In genomic region chr14:77208266-77208978, GRCh38 we compare ENCODE assay signal across 8 cellular contexts. TPM values are rescaled to one million over a fixed set of nuclear protein-coding genes. Genes with fewer than 3 reads are reported as not detected.
A peak's percentile ranks its signal among the peaks of the same experiment; 100 is the strongest.
DNase-seq lines count a peak whose midpoint lies in the region; ATAC-seq, FAIRE-seq and TF ChIP-seq lines count a peak whose summit lies in the region.

No MANE protein-coding gene starts in this region.

- H4K20me1 ChIP-seq in Karpas-422 (ENCODE audit: insufficient read depth, low read depth, low read length) (peaks cover 47% of the 10 kb centered on the region), keratinocyte (ENCODE audit: control insufficient read depth, extremely low read depth, insufficient read depth, low read length) (no peaks in the 10 kb centered on the region)

- H3K36me3 ChIP-seq in Karpas-422 (ENCODE audit: insufficient read depth, low read length) (no peaks in the 10 kb centered on the region), keratinocyte (ENCODE audit: control insufficient read depth in 2 of 2, extremely low read depth in 1 of 2, insufficient read depth in 2 of 2, low read length in 2 of 2) (no peaks in the 10 kb centered on the region)

- H3K4me1 ChIP-seq in Karpas-422 (ENCODE audit: low read length), result no peaks in the 10 kb centered on the region
- H3K4me1 ChIP-seq in keratinocyte (ENCODE audit: control insufficient read depth, extremely low read depth, insufficient read depth, low read length), result no peaks in the 10 kb centered on the region

- no peak overlapping the region for H3K4me2 ChIP-seq in Karpas-422 (ENCODE audit: low read depth, low read length, poor library complexity, severe bottlenecking)
- H3K4me2 ChIP-seq in keratinocyte (ENCODE audit: control insufficient read depth, extremely low read depth, insufficient read depth, low read depth, low read length), result no peak overlapping the region

- no peak overlapping the region for H3K4me3 ChIP-seq in Karpas-422 (ENCODE audit: low read length)
- H3K4me3 ChIP-seq in keratinocyte (ENCODE audit: control insufficient read depth in 2 of 3, extremely low read depth in 1 of 3, insufficient read depth in 2 of 3, low read depth in 1 of 3, low read length in 3 of 3), result no peak overlapping the region

- H3K9ac ChIP-seq in Karpas-422 (ENCODE audit: low read length) (no peak overlapping the region), keratinocyte (ENCODE audit: control insufficient read depth, extremely low read depth, insufficient read depth, low read length) (no peak overlapping the region)

- H3K79me2 ChIP-seq in Karpas-422 (ENCODE audit: low read length), result no peaks in the 10 kb centered on the region
- H3K79me2 ChIP-seq in keratinocyte (ENCODE audit: control insufficient read depth, insufficient read depth, low read length), result no peaks in the 10 kb centered on the region

- no peaks in the 10 kb centered on the region for H3K9me1 ChIP-seq in keratinocyte (ENCODE audit: control insufficient read depth, extremely low read depth, insufficient read depth, low read length)

- H3K27ac ChIP-seq in Karpas-422 (ENCODE audit: low read length) (no peak overlapping the region), keratinocyte (ENCODE audit: control insufficient read depth, insufficient read depth, low read length) (no peak overlapping the region)

- DNase-seq in COLO829 (ENCODE audit: low spot score) (peak; percentile 76), Karpas-422 (peak; percentile 81), T1000 (lab: John Stamatoyannopoulos, UW) (peak; percentile 56), brain pericyte (ENCODE audit: low read depth, low spot score) (peak; percentile 12), keratinocyte (ENCODE audit: low read depth, low spot score) (peak; percentile 19)
- peak; percentile 34 for DNase-seq in stimulated activated CD4-positive, alpha-beta T cell treated with anti-CD3 and anti-CD28 coated beads, Interleukin-4, amount 100 ng/mL, for 24 hours

- no peak overlapping the region for H2AFZ ChIP-seq in Karpas-422 (ENCODE audit: low read length)
- H2AFZ ChIP-seq in keratinocyte (ENCODE audit: control insufficient read depth, low read length), result no peak overlapping the region

- H3K9me3 ChIP-seq in Karpas-422 (ENCODE audit: low read length), result no peaks in the 10 kb centered on the region
- no peaks in the 10 kb centered on the region for H3K9me3 ChIP-seq in keratinocyte (ENCODE audit: control insufficient read depth, low read depth, low read length)

- dilution Hi-C loops in keratinocyte (cut with MboI; ENCODE audit: extremely low pct_ligation_motif_present, low sequenced_read_pairs), result no loop called here

- ATAC-seq in GM19395 (IDR thresholded peaks at IDR 0.05; ENCODE audit: unreplicated experiment), result no peak
- no peak for ATAC-seq in HG03565 (IDR thresholded peaks at IDR 0.05; ENCODE audit: unreplicated experiment)

- no peaks in the 10 kb centered on the region for H3K9me2 ChIP-seq in Karpas-422 (replicated peaks; ENCODE audit: insufficient read depth, low read length)

- no peak for TF ChIP-seq CTCF in keratinocyte (optimal IDR thresholded peaks at IDR 0.05 in 1 of 3, IDR thresholded peaks at IDR 0.05 in 1 of 3, conservative IDR thresholded peaks at IDR 0.05 in 1 of 3; ENCODE audit: extremely low read depth in 1 of 3, insufficient read depth in 2 of 3, low read length in 3 of 3)

- H3K27me3 ChIP-seq in Karpas-422 (ENCODE audit: low read length), result no peaks in the 10 kb centered on the region
- H3K27me3 ChIP-seq in keratinocyte (ENCODE audit: control insufficient read depth, extremely low read depth, insufficient read depth, low read length), result no peaks in the 10 kb centered on the region

- FAIRE-seq in keratinocyte (lab: Jason Lieb, UNC), result peak; percentile 83

RNA-seq across cellular contexts. Expression of gene TMEM63C, which starts 26.8 kb away (rescaled TPM):
- total RNA-seq in Karpas-422 (2014; rRNA removed; shearing (Covaris generic); ENCODE audit: low replicate concordance), result 5.0 and 8.4 TPM in 2 replicates
- polyA plus RNA-seq in keratinocyte, result 0.61 to 1.5 TPM (median 0.66 TPM) in 3 replicates
- polyA plus RNA-seq in keratinocyte (2011; ENCODE audit: low read depth), result 13.9 TPM
- polyA plus RNA-seq in keratinocyte (2011; cell fraction: cytosol; rRNA removed), result 0.38 and 0.95 TPM in 2 replicates
- polyA plus RNA-seq in keratinocyte (2011; cell fraction: nucleus; rRNA removed), result 2.9 and 3.2 TPM in 2 replicates
- polyA plus RNA-seq in keratinocyte (2012; ENCODE audit: low replicate concordance), result 1.0 and 3.5 TPM in 2 replicates
- 1.3 to 4.1 TPM (median 1.7 TPM) in 3 replicates for polyA minus RNA-seq in keratinocyte
- polyA minus RNA-seq in keratinocyte (2011; cell fraction: cytosol; rRNA and poly(A)+ RNA removed), result 1.3 TPM
- 5.0 and 5.3 TPM in 2 replicates for polyA minus RNA-seq in keratinocyte (2011; cell fraction: nucleus; rRNA and poly(A)+ RNA removed)

Comparison
In these comparisons a context has a peak if more than half of its experiments do, and no peak if none do; other contexts are left out.
1. DNase-seq: peak in every context shown above with its lines; median percentile 81 in Karpas-422; 76 in COLO829; 56 in T1000; 34 in stimulated activated CD4-positive, alpha-beta T cell treated with anti-CD3 and anti-CD28 coated beads, Interleukin-4, amount 100 ng/mL, for 24 hours; 19 in keratinocyte; 12 in brain pericyte.